In the genomic region with DNA sequence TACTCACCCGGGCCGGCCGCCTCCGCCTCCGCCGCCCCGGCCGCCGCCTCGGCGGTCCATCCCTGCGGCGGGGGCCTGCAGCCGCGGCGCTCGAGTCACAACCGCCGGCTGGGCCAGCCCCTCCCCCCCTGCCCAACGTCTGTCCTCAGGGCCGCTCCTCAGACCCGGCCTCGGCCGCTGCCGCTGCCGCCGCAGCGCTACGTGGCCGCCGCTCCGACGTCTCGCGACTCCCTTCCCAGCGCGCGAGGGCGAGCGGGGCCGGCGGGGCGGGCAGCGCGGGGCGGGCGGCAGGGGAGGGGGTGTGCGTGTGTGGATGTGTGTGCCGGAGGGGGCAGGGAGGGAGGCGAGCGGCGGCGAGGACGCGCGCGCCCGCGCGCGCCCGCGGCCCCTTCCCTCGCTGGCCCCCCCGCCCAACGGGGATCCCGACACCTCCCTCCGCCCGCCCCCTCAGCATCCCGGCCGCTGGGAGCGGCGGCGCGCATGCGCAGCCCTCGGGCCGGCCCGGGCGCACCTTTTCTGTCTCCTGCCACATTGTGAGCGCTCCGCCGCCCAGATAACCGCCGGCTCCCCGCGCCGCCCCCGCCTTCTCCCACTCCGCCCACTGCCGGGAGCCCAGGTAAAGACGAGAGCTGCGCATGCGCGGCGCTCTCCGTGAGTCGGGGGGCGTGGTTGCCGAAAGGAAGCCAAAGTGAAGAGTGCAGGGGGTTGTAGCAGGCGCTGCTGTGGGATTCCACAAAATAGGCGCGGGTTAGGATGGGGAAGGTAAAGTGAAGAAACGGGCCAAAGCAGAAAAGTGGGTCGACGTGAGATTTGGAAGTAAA, we compare ENCODE assay signal across 8 cellular contexts. TPM values are rescaled to one million over a fixed set of nuclear protein-coding genes. Genes with fewer than 3 reads are reported as not detected.
DNase-seq lines count a peak whose midpoint lies in the region; ATAC-seq and TF ChIP-seq lines count a peak whose summit lies in the region.

A gene (minus strand): TSS at position 349 of the 821 bp plus-strand sequence. CDS start 44,525 bp downstream, outside the sequence.

- peak within 1 kb of the TSS; percentile 16 for H2BK12ac ChIP-seq in trophoblast cell (ENCODE audit: low read length)

- H2BK5ac ChIP-seq in trophoblast cell (ENCODE audit: low read depth, low read length, poor library complexity) = peak within 1 kb of the TSS; percentile 91

- peak within 1 kb of the TSS; percentile 91 for H2AFZ ChIP-seq in trophoblast cell (ENCODE audit: insufficient read depth, low read length, poor library complexity)

- H3K9ac ChIP-seq in trophoblast cell (ENCODE audit: low read length) = peak within 1 kb of the TSS; percentile 88

- TF ChIP-seq CTCF in GM10266 (IDR thresholded peaks at IDR 0.05; ENCODE audit: control insufficient read depth, insufficient read depth, low read depth, missing control alignments) (no peak), tibial artery (IDR thresholded peaks at IDR 0.05) (no peak)

- H3K27me3 ChIP-seq in trophoblast cell (ENCODE audit: insufficient read depth, low read length) (no peaks in the 10 kb centered on the region), tibial artery (no peaks in the 10 kb centered on the region)

- H2AK5ac ChIP-seq in trophoblast cell (ENCODE audit: low read length) = peak within 1 kb of the TSS; percentile 82

- no peak within 1 kb of the TSS for H3K23ac ChIP-seq in trophoblast cell (ENCODE audit: low read length)

- H3K27ac ChIP-seq in trophoblast cell (ENCODE audit: low read depth, low read length) = peak within 1 kb of the TSS; percentile 99
- H3K27ac ChIP-seq in tibial artery = peak within 1 kb of the TSS; percentile 83 to 92

- H3K14ac ChIP-seq in trophoblast cell (ENCODE audit: low read length) = peak within 1 kb of the TSS; percentile 98

- peak within 1 kb of the TSS; percentile 99 for H3K18ac ChIP-seq in trophoblast cell (ENCODE audit: low read length)

- no peaks in the 10 kb centered on the region for H3K36me3 ChIP-seq in trophoblast cell (ENCODE audit: control insufficient read depth in 1 of 2, insufficient read depth in 2 of 2, low read length in 2 of 2)
- H3K36me3 ChIP-seq in tibial artery = no peaks in the 10 kb centered on the region

- peak within 1 kb of the TSS; percentile 91 for H3K4me2 ChIP-seq in trophoblast cell (ENCODE audit: low read length)

- peak; percentile 97 for DNase-seq in GM10266 (ENCODE audit: extremely low spot score)
- peak; percentile 91 for DNase-seq in NCI-H128 (lab: John Stamatoyannopoulos, UW; ENCODE audit: unreplicated experiment)
- DNase-seq in SW 1271 (lab: John Stamatoyannopoulos, UW) = peak; percentile 79 to 82
- DNase-seq in activated naive CD8-positive, alpha-beta T cell treated with anti-CD3 and anti-CD28 coated beads, Interleukin-2, amount 50 U/mL, for 16 hours (ENCODE audit: low read depth, low spot score) = peak; percentile 68
- peak; percentile 93 for DNase-seq in Right ventricle myocardium superior
- DNase-seq in trophoblast cell = peak; percentile 97 to 99
- DNase-seq in tibial artery = peak; percentile 88 to 95

- ATAC-seq in HG02623 (IDR thresholded peaks at IDR 0.05; ENCODE audit: unreplicated experiment) (peak; percentile 65), Right ventricle myocardium superior (ENCODE audit: poor library complexity) (peak; percentile 96)

- H3K9me3 ChIP-seq in trophoblast cell (ENCODE audit: insufficient read depth, low read depth, low read length) = no peaks in the 10 kb centered on the region
- H3K9me3 ChIP-seq in tibial artery = no peaks in the 10 kb centered on the region

- H3K4me3 ChIP-seq in trophoblast cell (ENCODE audit: low read depth, low read length) (peak within 1 kb of the TSS; percentile 89), tibial artery (peak within 1 kb of the TSS; percentile 89)

- H4K12ac ChIP-seq in trophoblast cell (ENCODE audit: low read depth, low read length) = peak within 1 kb of the TSS; percentile 93

- peaks cover 11% of the 10 kb centered on the region for H3K79me2 ChIP-seq in trophoblast cell (ENCODE audit: control insufficient read depth, insufficient read depth, low read length, poor library complexity)

- peaks cover 9% of the 10 kb centered on the region for H3K79me1 ChIP-seq in trophoblast cell (ENCODE audit: low read length)

- H3K4me1 ChIP-seq in trophoblast cell (ENCODE audit: control insufficient read depth in 1 of 2, insufficient read depth in 2 of 2, low read length in 2 of 2) (peaks cover 2 to 6% of the 10 kb centered on the region in 2 experiments), tibial artery (peaks cover 0 to 26% (median 11%) of the 10 kb centered on the region in 4 donors)

- no CpG with 5 or more reads among the region's 106 CpGs for WGBS in trophoblast cell (ENCODE audit: extremely low coverage, insufficient coverage, insufficient read length)

- intact Hi-C loops in Right ventricle myocardium superior (cut with DNase I) = no loop called here
- intact Hi-C loops in tibial artery (cut with DNase I; ENCODE audit: low total_unique reads) = no loop called here

- H4K8ac ChIP-seq in trophoblast cell (ENCODE audit: low read depth, low read length) = peak within 1 kb of the TSS; percentile 95

- H3K4ac ChIP-seq in trophoblast cell (ENCODE audit: low read depth, low read length) = peak within 1 kb of the TSS; percentile 91

- H4K91ac ChIP-seq in trophoblast cell (ENCODE audit: low read depth, low read length) = peak within 1 kb of the TSS; percentile 94

- peak within 1 kb of the TSS; percentile 86 for H2BK120ac ChIP-seq in trophoblast cell (ENCODE audit: insufficient read depth, low read length, poor library complexity)

RNA-seq across cellular contexts. Expression of the gene that starts here (rescaled TPM):
- 18.6 TPM for total RNA-seq in Right ventricle myocardium superior
- 16.8 and 16.9 TPM in 2 replicates for polyA plus RNA-seq in trophoblast cell (2013)

Comparison
In these comparisons a context has a peak if more than half of its experiments do, and no peak if none do; other contexts are left out.
1. Peak in every context shown above with its lines: DNase-seq, ATAC-seq, H3K4me3 ChIP-seq and H3K27ac ChIP-seq.